Comparison of ENCODE assay signal across 19 cellular contexts in genomic region chr2:240213226-240213475, GRCh38.
DNase-seq lines count a peak whose midpoint lies in the region; ATAC-seq and TF ChIP-seq lines count a peak whose summit lies in the region.
"Had no signal": no experiment of that assay in that cellular context is flagged by ENCODE, and none has a peak within 500 bp of the region (broad histone marks: within the 10 kb centered on the region; RNA-seq: fewer than 3 reads in every experiment).

No MANE protein-coding gene starts in this region.

- no peak overlapping the region for H3K27ac Mint-ChIP-seq in natural killer cell
- H3K27ac Mint-ChIP-seq in natural killer cell treated with Interleukin-12 subunit alpha and Interleukin-12 subunit beta and Interleukin-15 and Interleukin-18, amount 100 ng/mL, for 72 hours, result no peak overlapping the region
- H3K27ac Mint-ChIP-seq: CD4-positive, CD25-positive, alpha-beta regulatory T cell had no signal

- no peaks in the 10 kb centered on the region for H3K4me1 Mint-ChIP-seq in natural killer cell
- H3K4me1 Mint-ChIP-seq in natural killer cell treated with Interleukin-12 subunit alpha and Interleukin-12 subunit beta and Interleukin-15 and Interleukin-18, amount 100 ng/mL, for 72 hours (ENCODE audit: low read depth in 2 of 2), result no peaks in the 10 kb centered on the region
- H3K4me1 Mint-ChIP-seq: CD4-positive, CD25-positive, alpha-beta regulatory T cell had no signal

- peak overlapping the region; percentile 30 for H3K27ac ChIP-seq in upper lobe of right lung
- H3K27ac ChIP-seq: A549 had no signal

- no peaks in the 10 kb centered on the region for H3K27me3 Mint-ChIP-seq in natural killer cell (ENCODE audit: low read depth in 2 of 2)
- no peaks in the 10 kb centered on the region for H3K27me3 Mint-ChIP-seq in natural killer cell treated with Interleukin-12 subunit alpha and Interleukin-12 subunit beta and Interleukin-15 and Interleukin-18, amount 100 ng/mL, for 72 hours

- no peaks in the 10 kb centered on the region for H3K9me3 ChIP-seq in upper lobe of right lung
- H3K9me3 ChIP-seq: A549 had no signal

- no peaks in the 10 kb centered on the region for H3K4me1 ChIP-seq in upper lobe of right lung
- H3K4me1 ChIP-seq: A549 had no signal

- ATAC-seq in natural killer cell (no peak), upper lobe of right lung (peak; percentile 82), GM21576 (IDR thresholded peaks at IDR 0.05; ENCODE audit: unreplicated experiment) (no peak), HG03520 (IDR thresholded peaks at IDR 0.05; ENCODE audit: unreplicated experiment) (no peak)
- no peak for ATAC-seq in natural killer cell treated with Interleukin-12 subunit alpha and Interleukin-12 subunit beta and Interleukin-15 and Interleukin-18, amount 100 ng/mL, for 72 hours
- ATAC-seq: A549 had no signal

- no peaks in the 10 kb centered on the region for H3K9me3 Mint-ChIP-seq in natural killer cell
- H3K9me3 Mint-ChIP-seq in natural killer cell treated with Interleukin-12 subunit alpha and Interleukin-12 subunit beta and Interleukin-15 and Interleukin-18, amount 100 ng/mL, for 72 hours, result no peaks in the 10 kb centered on the region

- H3K36me3 ChIP-seq in upper lobe of right lung, result no peaks in the 10 kb centered on the region

- DNase-seq in natural killer cell (peak; percentile 11), islet precursor cell (peak; percentile 38), posterior vena cava (ENCODE audit: low spot score) (peak; percentile 64), upper lobe of right lung (peak; percentile 82), NCI-H2196 (lab: John Stamatoyannopoulos, UW; ENCODE audit: unreplicated experiment) (no peak)
- no peak for DNase-seq in natural killer cell treated with Interleukin-12 subunit alpha and Interleukin-12 subunit beta and Interleukin-15 and Interleukin-18, amount 100 ng/mL, for 72 hours (ENCODE audit: low spot score)
- DNase-seq: Calu3; CD4-positive, CD25-positive, alpha-beta regulatory T cell; DMS79 treated with DMSO at 0.1 percent for 48 hours; KBM-7; NCI-H1436 treated with DMSO at 0.1 percent for 48 hours; NCI-H2081 treated with DMSO at 0.1 percent for 48 hours; NCI-H69; NK-92 treated with Interleukin-12 subunit alpha and Interleukin-12 subunit beta, amount 100 ng/mL, for 24 hours; OCI-M1; RPMI8226 had no signal

- H3K4me3 ChIP-seq in upper lobe of right lung, result no peak overlapping the region
- H3K4me3 ChIP-seq: A549 had no signal

- no peak overlapping the region for H3K4me3 Mint-ChIP-seq in natural killer cell
- no peak overlapping the region for H3K4me3 Mint-ChIP-seq in natural killer cell treated with Interleukin-12 subunit alpha and Interleukin-12 subunit beta and Interleukin-15 and Interleukin-18, amount 100 ng/mL, for 72 hours
- H3K4me3 Mint-ChIP-seq: CD4-positive, CD25-positive, alpha-beta regulatory T cell had no signal

- no peaks in the 10 kb centered on the region for H3K27me3 ChIP-seq in upper lobe of right lung

- no peaks in the 10 kb centered on the region for H3K36me3 Mint-ChIP-seq in natural killer cell
- H3K36me3 Mint-ChIP-seq in natural killer cell treated with Interleukin-12 subunit alpha and Interleukin-12 subunit beta and Interleukin-15 and Interleukin-18, amount 100 ng/mL, for 72 hours, result no peaks in the 10 kb centered on the region
- H3K36me3 Mint-ChIP-seq: CD4-positive, CD25-positive, alpha-beta regulatory T cell had no signal

- intact Hi-C loops in natural killer cell (cut with micrococcal nuclease), result no loop called here
- intact Hi-C loops in posterior vena cava (cut with DNase I), result no loop called here
- intact Hi-C loops in upper lobe of right lung (cut with DNase I), result no loop called here

- TF ChIP-seq CTCF in natural killer cell (IDR thresholded peaks at IDR 0.05) (no peak), upper lobe of right lung (IDR thresholded peaks at IDR 0.05) (no peak)

Comparison
In these comparisons a context has a peak if more than half of its experiments do, and no peak if none do; other contexts are left out.
1. DNase-seq: peak in natural killer cell (single experiment), islet precursor cell (single experiment), posterior vena cava (single experiment) and upper lobe of right lung (single experiment); none in natural killer cell treated with Interleukin-12 subunit alpha and Interleukin-12 subunit beta and Interleukin-15 and Interleukin-18, amount 100 ng/mL, for 72 hours (single experiment) and NCI-H2196 (single experiment).